Comparison of ENCODE assay signal across 14 cellular contexts in the genomic region with DNA sequence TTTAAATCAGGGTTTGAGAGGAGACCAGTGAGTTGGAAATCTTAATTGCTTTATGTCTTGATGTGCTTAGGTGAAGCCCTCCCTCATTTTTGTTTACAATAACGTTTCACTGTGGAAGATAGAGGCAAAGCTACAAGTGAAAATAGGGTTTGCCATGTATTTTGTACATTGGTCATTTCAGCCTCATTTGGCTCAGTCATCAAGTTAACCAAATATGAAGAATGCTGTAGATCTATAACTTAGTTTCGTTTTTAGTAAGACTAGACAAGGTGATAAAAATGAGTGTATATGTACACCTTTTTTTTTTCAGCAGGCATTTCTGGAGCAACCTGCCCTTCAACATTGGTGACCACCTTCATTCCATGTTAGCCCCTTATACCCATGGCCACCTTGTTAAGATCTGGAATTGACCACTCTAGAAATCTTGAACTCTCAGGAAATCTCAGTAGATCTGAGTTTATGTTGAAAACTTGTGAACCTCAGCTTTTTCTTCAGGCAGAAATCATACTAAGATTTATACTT. TPM values are rescaled to one million over a fixed set of nuclear protein-coding genes. Genes with fewer than 3 reads are reported as not detected.
DNase-seq lines count a peak whose midpoint lies in the region; ATAC-seq, FAIRE-seq and TF ChIP-seq lines count a peak whose summit lies in the region.
"Had no signal": no experiment of that assay in that cellular context is flagged by ENCODE, and none has a peak within 500 bp of the region (broad histone marks: within the 10 kb centered on the region; RNA-seq: fewer than 3 reads in every experiment).

No MANE protein-coding gene starts in this region.

- H3K9me3 ChIP-seq in DND-41 (ENCODE audit: insufficient read depth, low read length, severe bottlenecking), result no peaks in the 10 kb centered on the region
- H3K9me3 ChIP-seq: testis had no signal

- intact Hi-C loops in activated T-helper 1 cell treated with anti-CD3 and anti-CD28 coated beads, Interleukin-12 subunit alpha, Interleukin-12 subunit beta, Interleukin-2, Interleukin-4 antibody, amounts not matched to agents 30 ng/mL and 10 ng/mL and 1 ng/mL, durations not matched to agents 14 hours and 24 hours and 36 hours (cut with micrococcal nuclease), result loop anchor here (2.0 to 5.0 kb wide), 5 partner anchors 48 to 437 kb away; partner anchors contain the start of genes SMAP2, ZFP69B and ZMPSTE24

- H3K9me3 Mint-ChIP-seq in HFFc6, result no peaks in the 10 kb centered on the region; the same call in 1 of the 2 replicates
- no peaks in the 10 kb centered on the region for H3K9me3 Mint-ChIP-seq in activated T-helper 1 cell treated with anti-CD3 and anti-CD28 coated beads, Interleukin-12 subunit alpha, Interleukin-12 subunit beta, Interleukin-2, Interleukin-4 antibody, amounts not matched to agents 30 ng/mL and 10 ng/mL and 1 ng/mL, durations not matched to agents 14 hours and 24 hours and 36 hours
- H3K9me3 Mint-ChIP-seq in naive thymus-derived CD8-positive, alpha-beta T cell, result no peaks in the 10 kb centered on the region

- H3K4me1 Mint-ChIP-seq in HFFc6 (ENCODE audit: low read depth), result peaks cover 62% of the 10 kb centered on the region
- H3K4me1 Mint-ChIP-seq in activated T-helper 1 cell treated with anti-CD3 and anti-CD28 coated beads, Interleukin-12 subunit alpha, Interleukin-12 subunit beta, Interleukin-2, Interleukin-4 antibody, amounts not matched to agents 30 ng/mL and 10 ng/mL and 1 ng/mL, durations not matched to agents 14 hours and 24 hours and 36 hours (ENCODE audit: low read depth), result peaks cover 78% of the 10 kb centered on the region
- H3K4me1 Mint-ChIP-seq in naive thymus-derived CD8-positive, alpha-beta T cell, result peaks cover 33 to 87% (median 82%) of the 10 kb centered on the region in 4 donors

- TF ChIP-seq POLR2A in GM12891 (IDR thresholded peaks at IDR 0.05; ENCODE audit: low read depth, low read length), result no peak

- H3K4me3 Mint-ChIP-seq in HFFc6, result no peak overlapping the region
- peak overlapping the region; percentile 94 for H3K4me3 Mint-ChIP-seq in activated T-helper 1 cell treated with anti-CD3 and anti-CD28 coated beads, Interleukin-12 subunit alpha, Interleukin-12 subunit beta, Interleukin-2, Interleukin-4 antibody, amounts not matched to agents 30 ng/mL and 10 ng/mL and 1 ng/mL, durations not matched to agents 14 hours and 24 hours and 36 hours
- H3K4me3 Mint-ChIP-seq in naive thymus-derived CD8-positive, alpha-beta T cell, result peak overlapping the region in 8 of 10 donors; percentile 5 to 96 (median 50)

- no peak overlapping the region for H2AFZ ChIP-seq in DND-41 (ENCODE audit: low read depth, low read length)

- no peak for DNase-seq in DND-41
- no peak for DNase-seq in HFFc6
- DNase-seq in activated T-helper 1 cell treated with anti-CD3 and anti-CD28 coated beads, Interleukin-12 subunit alpha, Interleukin-12 subunit beta, Interleukin-2, Interleukin-4 antibody, amounts not matched to agents 30 ng/mL and 10 ng/mL and 1 ng/mL, durations not matched to agents 14 hours and 24 hours and 36 hours (ENCODE audit: low spot score), result no peak
- no peak for DNase-seq in naive thymus-derived CD8-positive, alpha-beta T cell
- no peak for DNase-seq in DMS53 treated with DMSO at 0.1 percent for 48 hours (lab: John Stamatoyannopoulos, UW; ENCODE audit: unreplicated experiment)
- DNase-seq in GM12891 (ENCODE audit: insufficient read length, low spot score), result no peak
- no peak for DNase-seq in NCI-H748 treated with DMSO at 0.1 percent for 48 hours (lab: John Stamatoyannopoulos, UW)
- DNase-seq: brain microvascular endothelial cell, NCI-H2227 treated with DMSO at 0.1 percent for 48 hours, testis had no signal

- no peaks in the 10 kb centered on the region for H3K27me3 ChIP-seq in DND-41 (ENCODE audit: insufficient read depth, low read length, poor library complexity)
- H3K27me3 ChIP-seq: brain microvascular endothelial cell, testis had no signal

- TF ChIP-seq CTCF in DND-41 (IDR thresholded peaks at IDR 0.05; ENCODE audit: borderline replicate concordance, extremely low read depth, low read length, poor library complexity, severe bottlenecking), result no peak
- TF ChIP-seq CTCF in HFFc6 (IDR thresholded peaks at IDR 0.05), result no peak

- H3K27me3 Mint-ChIP-seq in HFFc6 (ENCODE audit: insufficient read depth), result peaks cover 3% of the 10 kb centered on the region; the same call in 1 of the 2 replicates
- H3K27me3 Mint-ChIP-seq in activated T-helper 1 cell treated with anti-CD3 and anti-CD28 coated beads, Interleukin-12 subunit alpha, Interleukin-12 subunit beta, Interleukin-2, Interleukin-4 antibody, amounts not matched to agents 30 ng/mL and 10 ng/mL and 1 ng/mL, durations not matched to agents 14 hours and 24 hours and 36 hours (ENCODE audit: insufficient read depth), result no peaks in the 10 kb centered on the region
- no peaks in the 10 kb centered on the region for H3K27me3 Mint-ChIP-seq in naive thymus-derived CD8-positive, alpha-beta T cell

- H3K27ac Mint-ChIP-seq in HFFc6, result peak overlapping the region; percentile 56; the same call in 1 of the 2 replicates
- H3K27ac Mint-ChIP-seq in activated T-helper 1 cell treated with anti-CD3 and anti-CD28 coated beads, Interleukin-12 subunit alpha, Interleukin-12 subunit beta, Interleukin-2, Interleukin-4 antibody, amounts not matched to agents 30 ng/mL and 10 ng/mL and 1 ng/mL, durations not matched to agents 14 hours and 24 hours and 36 hours, result peak overlapping the region; percentile 3
- peak overlapping the region in 8 of 10 donors; percentile 9 to 97 (median 67) for H3K27ac Mint-ChIP-seq in naive thymus-derived CD8-positive, alpha-beta T cell

- H3K4me3 ChIP-seq in DND-41 (ENCODE audit: low read depth in 1 of 2, low read length in 2 of 2), result no peak overlapping the region
- H3K4me3 ChIP-seq: skin epidermis, testis had no signal

- no peak overlapping the region for H3K9ac ChIP-seq in DND-41 (ENCODE audit: low read depth, low read length)

- no peak for ATAC-seq in DND-41 (ENCODE audit: insufficient read depth, low read depth)
- ATAC-seq in naive thymus-derived CD8-positive, alpha-beta T cell, result no peak
- ATAC-seq: left lobe of liver had no signal

- H3K4me2 ChIP-seq in DND-41 (ENCODE audit: insufficient read depth, low read length), result peak overlapping the region; percentile 72; the same call in 1 of the 2 replicates

- POLR2A ChIA-PET in naive thymus-derived CD8-positive, alpha-beta T cell (lab: Charles Lee), result interaction anchor here (4.2 kb wide), 1 partner anchor 11 kb away, joined by 120 read pairs; no protein-coding TSS in a partner anchor

- peaks cover 36% of the 10 kb centered on the region for H3K4me1 ChIP-seq in DND-41 (ENCODE audit: insufficient read depth, low read length)

- H3K27ac ChIP-seq in DND-41 (ENCODE audit: low read length), result no peak overlapping the region
- H3K27ac ChIP-seq: brain microvascular endothelial cell, HL-60, testis had no signal

- peaks cover 92% of the 10 kb centered on the region for H3K79me2 ChIP-seq in DND-41 (ENCODE audit: insufficient read depth, low read length)

- H4K20me1 ChIP-seq in DND-41 (ENCODE audit: insufficient read depth, low read length), result peaks cover 14% of the 10 kb centered on the region

- FAIRE-seq in GM12891 (lab: Jason Lieb, UNC), result no peak
- FAIRE-seq: RCC 7860 had no signal

- peaks cover 7% of the 10 kb centered on the region for H3K36me3 ChIP-seq in DND-41 (ENCODE audit: insufficient read depth, low read length)
- H3K36me3 ChIP-seq: brain microvascular endothelial cell had no signal

- H3K36me3 Mint-ChIP-seq in HFFc6 (ENCODE audit: low read depth), result peaks cover 25% of the 10 kb centered on the region
- H3K36me3 Mint-ChIP-seq in activated T-helper 1 cell treated with anti-CD3 and anti-CD28 coated beads, Interleukin-12 subunit alpha, Interleukin-12 subunit beta, Interleukin-2, Interleukin-4 antibody, amounts not matched to agents 30 ng/mL and 10 ng/mL and 1 ng/mL, durations not matched to agents 14 hours and 24 hours and 36 hours (ENCODE audit: low read depth), result peaks cover 20% of the 10 kb centered on the region
- H3K36me3 Mint-ChIP-seq in naive thymus-derived CD8-positive, alpha-beta T cell, result peaks cover 0 to 14% (median 3%) of the 10 kb centered on the region in 3 donors

TF ChIP-seq in GM12891, 5 proteins besides CTCF, POLR2A, EP300 and RAD21:
- no peak for TF ChIP-seq PAX5 (IDR thresholded peaks at IDR 0.05; ENCODE audit: insufficient read depth, low read length, severe bottlenecking)
- TF ChIP-seq POLR2AphosphoS5 (IDR thresholded peaks at IDR 0.05; ENCODE audit: low read depth, low read length), result no peak
- no peak for TF ChIP-seq SPI1 (IDR thresholded peaks at IDR 0.05; ENCODE audit: low read depth, low read length)

RNA-seq across cellular contexts. Expression of gene NFYC, which starts 2.9 kb away (rescaled TPM):
- total RNA-seq in HFFc6 (2021; fragmentation: NEBNext Ultra II Directional; extraction: Animal tissue kit (Norgen Biotek cat#: 25700)), result 10 to 100 TPM; 31.0 to 48.1 (median 43.8) TPM
- total RNA-seq in activated T-helper 1 cell treated with anti-CD3 and anti-CD28 coated beads, Interleukin-12 subunit alpha, Interleukin-12 subunit beta, Interleukin-2, Interleukin-4 antibody, amounts not matched to agents 30 ng/mL and 10 ng/mL and 1 ng/mL, durations not matched to agents 14 hours and 24 hours and 36 hours, result 79.0 and 85.1 TPM in 2 replicates
- 10 to 100 TPM; 65.8 to 67.2 TPM for total RNA-seq in naive thymus-derived CD8-positive, alpha-beta T cell
- 10 to 100 TPM; 32.5 to 46.9 (median 33.3) TPM for polyA plus RNA-seq in naive thymus-derived CD8-positive, alpha-beta T cell
- 33.9 TPM for polyA plus RNA-seq in GM12891 (2012; ENCODE audit: low read depth, missing spikeins)

RNA-seq across cellular contexts. Expression of gene RIMS3, which starts 28.9 kb away (rescaled TPM):
- under 1 TPM in 3 of 6 experiments, not detected in 3; 0.05 to 0.14 (median 0.09) TPM for total RNA-seq in HFFc6 (2021; fragmentation: NEBNext Ultra II Directional; extraction: Animal tissue kit (Norgen Biotek cat#: 25700))
- 1.5 and 1.9 TPM in 2 replicates for total RNA-seq in activated T-helper 1 cell treated with anti-CD3 and anti-CD28 coated beads, Interleukin-12 subunit alpha, Interleukin-12 subunit beta, Interleukin-2, Interleukin-4 antibody, amounts not matched to agents 30 ng/mL and 10 ng/mL and 1 ng/mL, durations not matched to agents 14 hours and 24 hours and 36 hours
- 1 to 10 TPM; 1.2 to 2.0 TPM for total RNA-seq in naive thymus-derived CD8-positive, alpha-beta T cell
- polyA plus RNA-seq in naive thymus-derived CD8-positive, alpha-beta T cell, result 1 to 10 TPM in 2 of 3 donors, under 1 TPM in 1; 0.76 to 1.5 (median 1.0) TPM
- polyA plus RNA-seq in GM12891 (2012; ENCODE audit: low read depth, missing spikeins), result 0.13 TPM

Comparison
In these comparisons a context has a peak if more than half of its experiments do, and no peak if none do; other contexts are left out.
1. H3K27ac Mint-ChIP-seq: peak in every context shown above with its lines; median percentile 67 in naive thymus-derived CD8-positive, alpha-beta T cell; 56 in HFFc6; 3 in activated T-helper 1 cell treated with anti-CD3 and anti-CD28 coated beads, Interleukin-12 subunit alpha, Interleukin-12 subunit beta, Interleukin-2, Interleukin-4 antibody, amounts not matched to agents 30 ng/mL and 10 ng/mL and 1 ng/mL, durations not matched to agents 14 hours and 24 hours and 36 hours.